1 cellular context compared by ENCODE assay signal in the genomic region with DNA sequence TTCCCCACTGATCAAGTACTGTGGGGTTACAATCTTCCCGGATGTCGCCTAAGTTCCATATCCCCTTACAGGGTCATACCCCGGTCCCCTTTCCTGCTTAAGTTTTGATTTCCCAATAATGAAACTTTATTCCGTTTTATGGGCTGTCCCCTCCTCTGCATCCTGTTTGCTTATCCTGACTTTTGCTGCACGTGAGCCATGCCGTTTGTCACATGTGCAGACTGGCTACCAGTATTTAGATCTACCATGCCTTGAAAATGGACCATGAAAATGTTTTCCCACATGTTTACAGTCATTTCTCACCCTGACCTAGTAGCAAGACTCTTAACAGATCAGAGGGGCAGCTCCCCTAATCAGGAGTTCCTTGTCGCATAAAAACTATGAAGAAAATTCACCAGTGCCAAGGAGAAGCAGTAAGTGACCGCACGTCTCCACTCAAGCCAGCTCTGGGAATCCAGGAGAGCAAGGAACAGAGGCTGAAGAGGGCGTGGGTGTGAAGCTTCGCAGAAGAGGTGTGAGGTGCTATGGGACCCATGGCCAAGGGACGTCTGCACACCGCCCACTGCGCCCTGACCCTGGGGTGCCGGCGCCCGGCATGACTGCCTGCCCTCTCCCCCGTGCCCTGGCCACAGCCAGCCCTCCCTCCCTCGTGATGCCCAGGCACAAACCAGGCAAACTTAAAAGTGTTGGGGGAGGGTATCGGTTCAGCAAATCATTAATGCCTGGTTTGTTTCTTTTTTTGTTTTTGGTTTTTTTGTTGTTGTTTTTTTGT.
TF ChIP-seq lines count a peak whose summit lies in the region.

No MANE protein-coding gene starts in this region.

TF ChIP-seq in HepG2, 621 proteins besides CTCF, POLR2A, EP300 and RAD21:
- no peak for TF ChIP-seq RELA (CRISPR knock-in tag; IDR thresholded peaks at IDR 0.05)
- TF ChIP-seq, protein P1, sequence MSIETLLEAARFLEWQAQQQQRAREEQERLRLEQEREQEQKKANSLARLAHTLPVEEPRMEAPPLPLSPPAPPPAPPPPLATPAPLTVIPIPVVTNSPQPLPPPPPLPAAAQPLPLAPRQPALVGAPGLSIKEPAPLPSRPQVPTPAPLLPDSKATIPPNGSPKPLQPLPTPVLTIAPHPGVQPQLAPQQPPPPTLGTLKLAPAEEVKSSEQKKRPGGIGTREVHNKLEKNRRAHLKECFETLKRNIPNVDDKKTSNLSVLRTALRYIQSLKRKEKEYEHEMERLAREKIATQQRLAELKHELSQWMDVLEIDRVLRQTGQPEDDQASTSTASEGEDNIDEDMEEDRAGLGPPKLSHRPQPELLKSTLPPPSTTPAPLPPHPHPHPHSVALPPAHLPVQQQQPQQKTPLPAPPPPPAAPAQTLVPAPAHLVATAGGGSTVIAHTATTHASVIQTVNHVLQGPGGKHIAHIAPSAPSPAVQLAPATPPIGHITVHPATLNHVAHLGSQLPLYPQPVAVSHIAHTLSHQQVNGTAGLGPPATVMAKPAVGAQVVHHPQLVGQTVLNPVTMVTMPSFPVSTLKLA (IDR thresholded peaks at IDR 0.05): peak; percentile 82
